2 cellular contexts compared by ENCODE assay signal in the genomic region with DNA sequence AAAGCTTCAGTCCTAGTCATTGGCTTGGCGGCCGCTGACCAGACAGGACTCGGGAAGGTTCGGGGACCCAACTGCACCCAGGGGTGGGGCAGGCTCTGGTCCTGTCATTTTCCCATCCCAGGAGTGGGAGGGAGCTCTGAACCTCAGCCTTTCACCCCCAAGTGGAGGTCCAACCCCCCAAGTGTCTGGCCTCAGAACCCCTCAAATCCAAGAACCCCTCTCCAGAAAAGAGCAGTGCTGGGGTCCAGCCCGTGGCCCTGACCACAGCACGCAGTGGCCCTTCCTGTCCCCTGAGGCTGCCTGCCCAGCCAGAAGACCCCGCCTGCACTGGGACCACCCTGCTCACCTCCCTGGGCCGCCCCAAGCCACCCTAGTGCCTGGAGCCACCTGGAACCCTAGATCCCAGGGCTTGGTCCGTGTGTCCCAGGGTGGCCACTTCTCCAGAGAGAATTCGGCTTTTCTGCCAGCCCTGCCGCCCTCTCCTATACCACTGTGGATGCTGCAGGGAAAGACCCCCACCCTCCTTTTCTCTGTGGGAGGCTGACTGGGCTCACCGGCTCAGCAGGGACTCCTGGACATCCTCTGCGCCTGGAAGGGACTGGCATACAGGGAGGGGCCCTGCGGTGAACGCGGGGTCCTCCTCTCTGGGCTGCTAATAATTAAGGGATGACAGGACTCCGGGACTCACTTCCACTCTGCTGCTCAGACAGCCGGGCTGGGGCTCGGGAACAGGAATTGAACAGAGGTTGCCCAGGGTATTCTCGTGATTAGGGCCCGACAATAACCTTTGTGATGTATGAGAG.
A peak's percentile ranks its signal among the peaks of the same experiment; 100 is the strongest.
TF ChIP-seq lines count a peak whose summit lies in the region.

No MANE protein-coding gene starts in this region.

TF ChIP-seq in GM23338, 12 proteins besides CTCF, POLR2A, EP300 and RAD21:
- TF ChIP-seq, protein P1, sequence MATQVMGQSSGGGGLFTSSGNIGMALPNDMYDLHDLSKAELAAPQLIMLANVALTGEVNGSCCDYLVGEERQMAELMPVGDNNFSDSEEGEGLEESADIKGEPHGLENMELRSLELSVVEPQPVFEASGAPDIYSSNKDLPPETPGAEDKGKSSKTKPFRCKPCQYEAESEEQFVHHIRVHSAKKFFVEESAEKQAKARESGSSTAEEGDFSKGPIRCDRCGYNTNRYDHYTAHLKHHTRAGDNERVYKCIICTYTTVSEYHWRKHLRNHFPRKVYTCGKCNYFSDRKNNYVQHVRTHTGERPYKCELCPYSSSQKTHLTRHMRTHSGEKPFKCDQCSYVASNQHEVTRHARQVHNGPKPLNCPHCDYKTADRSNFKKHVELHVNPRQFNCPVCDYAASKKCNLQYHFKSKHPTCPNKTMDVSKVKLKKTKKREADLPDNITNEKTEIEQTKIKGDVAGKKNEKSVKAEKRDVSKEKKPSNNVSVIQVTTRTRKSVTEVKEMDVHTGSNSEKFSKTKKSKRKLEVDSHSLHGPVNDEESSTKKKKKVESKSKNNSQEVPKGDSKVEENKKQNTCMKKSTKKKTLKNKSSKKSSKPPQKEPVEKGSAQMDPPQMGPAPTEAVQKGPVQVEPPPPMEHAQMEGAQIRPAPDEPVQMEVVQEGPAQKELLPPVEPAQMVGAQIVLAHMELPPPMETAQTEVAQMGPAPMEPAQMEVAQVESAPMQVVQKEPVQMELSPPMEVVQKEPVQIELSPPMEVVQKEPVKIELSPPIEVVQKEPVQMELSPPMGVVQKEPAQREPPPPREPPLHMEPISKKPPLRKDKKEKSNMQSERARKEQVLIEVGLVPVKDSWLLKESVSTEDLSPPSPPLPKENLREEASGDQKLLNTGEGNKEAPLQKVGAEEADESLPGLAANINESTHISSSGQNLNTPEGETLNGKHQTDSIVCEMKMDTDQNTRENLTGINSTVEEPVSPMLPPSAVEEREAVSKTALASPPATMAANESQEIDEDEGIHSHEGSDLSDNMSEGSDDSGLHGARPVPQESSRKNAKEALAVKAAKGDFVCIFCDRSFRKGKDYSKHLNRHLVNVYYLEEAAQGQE (IDR thresholded peaks at IDR 0.05; ENCODE audit: unreplicated experiment), result no peak
- TF ChIP-seq CREB1 (CRISPR knock-in tag; IDR thresholded peaks at IDR 0.05; ENCODE audit: low read depth), result no peak
- TF ChIP-seq EZH2 (IDR thresholded peaks at IDR 0.05; ENCODE audit: low read depth, unreplicated experiment), result no peak
TF ChIP-seq in GM23338: peak in this region for 0.

TF ChIP-seq in GM12878, 131 proteins besides CTCF, POLR2A, EP300 and RAD21:
- 0 out of 2 replicates have a peak, but pooled peaks have one; percentile 30 for TF ChIP-seq SPI1 (IDR thresholded peaks at IDR 0.05; ENCODE audit: borderline replicate concordance, insufficient read depth, low read depth, low read length)
- TF ChIP-seq SIN3A (IDR thresholded peaks at IDR 0.05; ENCODE audit: low read depth, low read length), result no peak
